In genomic region chr6:8182857-8183256, GRCh38 we compare ENCODE assay signal across 15 cellular contexts.
A peak's percentile ranks its signal among the peaks of the same experiment; 100 is the strongest.
DNase-seq lines count a peak whose midpoint lies in the region; ATAC-seq and TF ChIP-seq lines count a peak whose summit lies in the region.
"Had no signal": no experiment of that assay in that cellular context is flagged by ENCODE, and none has a peak within 500 bp of the region (broad histone marks: within the 10 kb centered on the region; RNA-seq: fewer than 3 reads in every experiment).

No MANE protein-coding gene starts in this region.

- intact Hi-C loops in thyroid gland (cut with DNase I), result no loop called here
- intact Hi-C loops in activated T-helper 2 cell treated with anti-CD3 and anti-CD28 coated beads, Interferon-gamma antibody, Interleukin-2, Interleukin-4, amounts not matched to agents 10 μg/mL and 5 μg/mL and 100 μg/mL, durations not matched to agents 14 hours and 24 hours and 36 hours (cut with micrococcal nuclease), result no loop called here
- intact Hi-C loops in aorta (cut with DNase I), result loop anchor here in 1 of 2 donors (5.0 kb wide), 1 partner anchor 96 kb away; no protein-coding TSS in a partner anchor

- H3K36me3 ChIP-seq in thyroid gland (no peaks in the 10 kb centered on the region), aorta (ENCODE audit: control insufficient read depth in 1 of 2, insufficient read depth in 2 of 2, low read length in 1 of 2) (no peaks in the 10 kb centered on the region)

- H3K4me1 ChIP-seq in thyroid gland, result peaks cover 23 to 30% of the 10 kb centered on the region in 2 donors
- peaks cover 0 to 14% of the 10 kb centered on the region in 2 donors for H3K4me1 ChIP-seq in aorta (ENCODE audit: control insufficient read depth in 1 of 2, insufficient read depth in 2 of 2, low read length in 2 of 2)

- DNase-seq in HFFc6 (no peak), UCSD-AML1 (lab: John Stamatoyannopoulos, UW; ENCODE audit: unreplicated experiment) (peak; percentile 25), iris pigment epithelial cell (ENCODE audit: low read depth) (peak; percentile 6), thyroid gland (peak; percentile 28 to 43), aorta (no peak)
- no peak for DNase-seq in activated T-helper 2 cell treated with anti-CD3 and anti-CD28 coated beads, Interferon-gamma antibody, Interleukin-2, Interleukin-4, amounts not matched to agents 10 μg/mL and 5 μg/mL and 100 μg/mL, durations not matched to agents 14 hours and 24 hours and 36 hours (ENCODE audit: low spot score)
- DNase-seq: activated CD8-positive, alpha-beta memory T cell treated with anti-CD3 and anti-CD28 coated beads for 24 hours; erythroblast; hippocampal formation; left colon; naive thymus-derived CD8-positive, alpha-beta T cell; NCI-H2029 treated with DMSO at 0.1 percent for 48 hours; NCI-H526 treated with DMSO at 0.1 percent for 48 hours had no signal

- H3K27ac ChIP-seq in thyroid gland, result peak overlapping the region in 2 of 3 donors; percentile 20 to 57
- peak overlapping the region in 1 of 2 donors; percentile 48 for H3K27ac ChIP-seq in aorta (ENCODE audit: low read depth in 1 of 2, low read length in 2 of 2)
- H3K27ac ChIP-seq: C4-2B had no signal

- peak overlapping the region; percentile 88 for H3K27ac Mint-ChIP-seq in HFFc6
- H3K27ac Mint-ChIP-seq in activated T-helper 2 cell treated with anti-CD3 and anti-CD28 coated beads, Interferon-gamma antibody, Interleukin-2, Interleukin-4, amounts not matched to agents 10 μg/mL and 5 μg/mL and 100 μg/mL, durations not matched to agents 14 hours and 24 hours and 36 hours, result no peak overlapping the region
- H3K27ac Mint-ChIP-seq: naive thymus-derived CD8-positive, alpha-beta T cell had no signal

- no peaks in the 10 kb centered on the region for H3K27me3 Mint-ChIP-seq in HFFc6 (ENCODE audit: insufficient read depth)
- no peaks in the 10 kb centered on the region for H3K27me3 Mint-ChIP-seq in activated T-helper 2 cell treated with anti-CD3 and anti-CD28 coated beads, Interferon-gamma antibody, Interleukin-2, Interleukin-4, amounts not matched to agents 10 μg/mL and 5 μg/mL and 100 μg/mL, durations not matched to agents 14 hours and 24 hours and 36 hours (ENCODE audit: low read depth)

- no peaks in the 10 kb centered on the region for H3K36me3 Mint-ChIP-seq in HFFc6 (ENCODE audit: low read depth)
- no peaks in the 10 kb centered on the region for H3K36me3 Mint-ChIP-seq in activated T-helper 2 cell treated with anti-CD3 and anti-CD28 coated beads, Interferon-gamma antibody, Interleukin-2, Interleukin-4, amounts not matched to agents 10 μg/mL and 5 μg/mL and 100 μg/mL, durations not matched to agents 14 hours and 24 hours and 36 hours (ENCODE audit: low read depth)
- H3K36me3 Mint-ChIP-seq: naive thymus-derived CD8-positive, alpha-beta T cell had no signal

- no peak overlapping the region for H3K4me3 ChIP-seq in thyroid gland (replicated peaks in 1 of 3)
- no peak overlapping the region for H3K4me3 ChIP-seq in aorta (ENCODE audit: low read length in 2 of 2)

- ATAC-seq in GM18505 (IDR thresholded peaks at IDR 0.05; ENCODE audit: unreplicated experiment), result no peak
- ATAC-seq in aorta (ENCODE audit: low FRiP score), result no peak
- ATAC-seq: left colon; naive thymus-derived CD8-positive, alpha-beta T cell had no signal

- TF ChIP-seq POLR2A in thyroid gland (IDR thresholded peaks at IDR 0.05) (no peak), GM18505 (IDR thresholded peaks at IDR 0.05; ENCODE audit: borderline replicate concordance, extremely low read depth, insufficient read depth, insufficient read length) (no peak)

- H3K9me3 Mint-ChIP-seq in HFFc6, result no peaks in the 10 kb centered on the region
- H3K9me3 Mint-ChIP-seq in activated T-helper 2 cell treated with anti-CD3 and anti-CD28 coated beads, Interferon-gamma antibody, Interleukin-2, Interleukin-4, amounts not matched to agents 10 μg/mL and 5 μg/mL and 100 μg/mL, durations not matched to agents 14 hours and 24 hours and 36 hours, result no peaks in the 10 kb centered on the region
- H3K9me3 Mint-ChIP-seq: naive thymus-derived CD8-positive, alpha-beta T cell had no signal

- no peaks in the 10 kb centered on the region for H3K9me3 ChIP-seq in thyroid gland
- no peaks in the 10 kb centered on the region for H3K9me3 ChIP-seq in aorta (ENCODE audit: control insufficient read depth, low read length)

- H3K27me3 ChIP-seq in thyroid gland, result no peaks in the 10 kb centered on the region
- no peaks in the 10 kb centered on the region for H3K27me3 ChIP-seq in aorta (ENCODE audit: control insufficient read depth in 1 of 2, insufficient read depth in 2 of 2, low read length in 1 of 2)

- H3K4me3 Mint-ChIP-seq in HFFc6, result peak overlapping the region; percentile 72
- no peak overlapping the region for H3K4me3 Mint-ChIP-seq in activated T-helper 2 cell treated with anti-CD3 and anti-CD28 coated beads, Interferon-gamma antibody, Interleukin-2, Interleukin-4, amounts not matched to agents 10 μg/mL and 5 μg/mL and 100 μg/mL, durations not matched to agents 14 hours and 24 hours and 36 hours (ENCODE audit: low read depth)
- H3K4me3 Mint-ChIP-seq: naive thymus-derived CD8-positive, alpha-beta T cell had no signal

- peaks cover 52% of the 10 kb centered on the region for H3K4me1 Mint-ChIP-seq in HFFc6 (ENCODE audit: low read depth)
- no peaks in the 10 kb centered on the region for H3K4me1 Mint-ChIP-seq in activated T-helper 2 cell treated with anti-CD3 and anti-CD28 coated beads, Interferon-gamma antibody, Interleukin-2, Interleukin-4, amounts not matched to agents 10 μg/mL and 5 μg/mL and 100 μg/mL, durations not matched to agents 14 hours and 24 hours and 36 hours (ENCODE audit: low read depth)
- H3K4me1 Mint-ChIP-seq: naive thymus-derived CD8-positive, alpha-beta T cell had no signal

- WGBS in thyroid gland, 2 donors, result 11 to 25% methylated on average over 4 of the region's 4 CpGs
- 2 to 3% methylated on average over 4 of the region's 4 CpGs for WGBS in aorta, 2 donors

- TF ChIP-seq CTCF in HFFc6 (IDR thresholded peaks at IDR 0.05) (no peak), thyroid gland (IDR thresholded peaks at IDR 0.05) (no peak)

Comparison
In these comparisons a context has a peak if more than half of its experiments do, and no peak if none do; other contexts are left out.
1. DNase-seq: peak in UCSD-AML1 (single experiment), iris pigment epithelial cell (single experiment) and thyroid gland (2 of 2); none in HFFc6 (single experiment), activated T-helper 2 cell treated with anti-CD3 and anti-CD28 coated beads, Interferon-gamma antibody, Interleukin-2, Interleukin-4, amounts not matched to agents 10 μg/mL and 5 μg/mL and 100 μg/mL, durations not matched to agents 14 hours and 24 hours and 36 hours (single experiment) and aorta (0 of 2).